Comparison of ENCODE assay signal across 8 cellular contexts in the genomic region with DNA sequence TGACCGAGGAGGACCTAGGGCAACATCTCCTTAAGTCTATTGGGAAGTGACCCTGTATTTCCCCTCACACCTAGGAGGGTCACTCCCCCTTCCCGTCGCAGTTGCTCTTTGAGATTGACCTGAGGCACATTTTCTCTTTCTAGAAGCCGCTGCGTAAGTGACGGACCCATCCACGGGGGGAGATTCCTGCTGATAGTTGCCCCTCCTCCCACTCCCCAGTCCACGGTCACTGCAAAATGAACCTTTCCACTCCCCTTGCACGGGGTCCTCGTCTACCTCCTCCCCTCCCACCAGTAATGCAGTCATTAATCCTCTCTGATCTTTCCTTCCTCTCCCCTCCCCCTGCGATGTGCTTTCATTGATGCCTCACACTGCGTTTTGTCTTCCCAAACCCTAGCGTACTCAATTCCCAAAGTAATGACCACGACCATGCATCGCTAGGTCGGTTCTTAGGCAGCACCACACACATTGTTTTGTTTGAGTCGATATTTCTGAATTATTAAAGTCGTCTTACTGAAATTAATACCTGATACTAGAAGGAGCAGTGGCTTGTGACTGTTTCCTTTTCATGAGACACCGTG. TPM values are rescaled to one million over a fixed set of nuclear protein-coding genes. Genes with fewer than 3 reads are reported as not detected.
DNase-seq lines count a peak whose midpoint lies in the region; ATAC-seq and TF ChIP-seq lines count a peak whose summit lies in the region.

No MANE protein-coding gene starts in this region.

- peak overlapping the region; percentile 97 for H2AFZ ChIP-seq in GM23248

- H3K4me2 ChIP-seq in GM23248 (ENCODE audit: unreplicated experiment): peak overlapping the region; percentile 99

- H3K9me2 ChIP-seq in GM23248 (ENCODE audit: insufficient read depth): no peaks in the 10 kb centered on the region; the same call in 1 of the 2 replicates

- H3K27me3 Mint-ChIP-seq in T-helper 17 cell (no peaks in the 10 kb centered on the region), chondrocyte (ENCODE audit: low read depth) (no peaks in the 10 kb centered on the region)

- H3K79me2 ChIP-seq in GM23248 (ENCODE audit: insufficient read depth): peaks cover 55% of the 10 kb centered on the region

- no peak for TF ChIP-seq CTCF in GM12865 (IDR thresholded peaks at IDR 0.05; ENCODE audit: insufficient read depth, low read depth, low read length, missing control alignments)
- no peak for TF ChIP-seq CTCF in chondrocyte (IDR thresholded peaks at IDR 0.05)

- no peaks in the 10 kb centered on the region for H3K36me3 ChIP-seq in GM23248 (ENCODE audit: low read depth)

- WGBS in GM23248 (ENCODE audit: low coverage in 1 of 2, low lambda C conversion rate in 2 of 2, missing lambda C conversion rate in 2 of 2), 2 experiments: 0 to 2% methylated on average over 19 of the region's 19 CpGs

- H4K20me1 ChIP-seq in GM23248 (ENCODE audit: insufficient read depth): no peaks in the 10 kb centered on the region

- peaks cover 6% of the 10 kb centered on the region; the same call in 1 of the 2 replicates for H3F3A ChIP-seq in GM23248 (ENCODE audit: insufficient read depth)

- peak; percentile 54 for DNase-seq in GM12865 (ENCODE audit: low read depth)
- DNase-seq in GM23248: peak; percentile 59
- DNase-seq in Jurkat, Clone E6-1 (ENCODE audit: low read depth, low spot score): no peak
- peak in 2 of 3 donors; percentile 15 to 18 for DNase-seq in T-helper 17 cell
- DNase-seq in chondrocyte (ENCODE audit: low spot score): no peak
- DNase-seq in kidney tubule cell (ENCODE audit: low spot score): peak; percentile 46
- DNase-seq in stimulated activated CD4-positive, alpha-beta T cell treated with anti-CD3 and anti-CD28 coated beads, Interleukin-2, amount 100 ng/mL, for 4 hours (ENCODE audit: low read depth): peak; percentile 12
- no peak for DNase-seq in NCI-H1930 (lab: John Stamatoyannopoulos, UW)

- in situ Hi-C loops in GM23248 (cut with MboI): no loop called here

- H3K9ac ChIP-seq in GM23248: peak overlapping the region; percentile 88

- H3K9me3 ChIP-seq in GM23248 (ENCODE audit: low read depth) (no peaks in the 10 kb centered on the region), T-helper 17 cell (ENCODE audit: control insufficient read depth, low read length, poor library complexity, severe bottlenecking) (no peaks in the 10 kb centered on the region)

- peak; percentile 16 for ATAC-seq in T-helper 17 cell

- H3K4me1 Mint-ChIP-seq in T-helper 17 cell (peaks cover 28% of the 10 kb centered on the region), chondrocyte (ENCODE audit: low read depth) (peaks cover 43% of the 10 kb centered on the region)

- no peaks in the 10 kb centered on the region for H3K9me3 Mint-ChIP-seq in chondrocyte (ENCODE audit: low read depth)

- peaks cover 25% of the 10 kb centered on the region for H3K4me1 ChIP-seq in GM23248 (ENCODE audit: insufficient read depth)

- peak overlapping the region; percentile 98 for H3K27ac Mint-ChIP-seq in T-helper 17 cell
- peak overlapping the region; percentile 97 for H3K27ac Mint-ChIP-seq in chondrocyte (ENCODE audit: unreplicated experiment)

- H3K27ac ChIP-seq in GM23248: peak overlapping the region; percentile 88

- no peaks in the 10 kb centered on the region for H3K27me3 ChIP-seq in GM23248 (replicated peaks; ENCODE audit: insufficient read depth)

- peaks cover 3% of the 10 kb centered on the region for H3K36me3 Mint-ChIP-seq in T-helper 17 cell (ENCODE audit: low read depth)
- no peaks in the 10 kb centered on the region for H3K36me3 Mint-ChIP-seq in chondrocyte (ENCODE audit: low read depth)

- peak overlapping the region; percentile 94 for H3K4me3 ChIP-seq in GM12865 (ENCODE audit: low read depth, low read length)
- peak overlapping the region; percentile 96 for H3K4me3 ChIP-seq in GM23248
- H3K4me3 ChIP-seq in Jurkat, Clone E6-1 (ENCODE audit: low read length): peak overlapping the region; percentile 96

- H3K4me3 Mint-ChIP-seq in T-helper 17 cell: peak overlapping the region; percentile 100
- H3K4me3 Mint-ChIP-seq in chondrocyte (ENCODE audit: unreplicated experiment): peak overlapping the region; percentile 84

RNA-seq across cellular contexts. Expression of gene ETNK1, which starts 0.8 kb away (rescaled TPM):
- 22.9 and 34.0 TPM in 2 replicates for total RNA-seq in GM23248 (2014; rRNA removed; shearing (Covaris generic))
- 12.6 and 20.0 TPM in 2 replicates for polyA plus RNA-seq in GM23248 (2016; fragmentation: Nextera tagmentation; extraction: Ambion mirVana)
- polyA plus RNA-seq in Jurkat, Clone E6-1 (2012; ENCODE audit: insufficient read depth, insufficient read length): 25.8 TPM
- 10 to 100 TPM; 52.0 to 52.9 TPM for total RNA-seq in T-helper 17 cell
- total RNA-seq in chondrocyte: 30.8 to 37.5 TPM (median 32.8 TPM) in 3 replicates

Comparison
In these comparisons a context has a peak if more than half of its experiments do, and no peak if none do; other contexts are left out.
1. DNase-seq: peak in GM12865 (single experiment), GM23248 (single experiment), T-helper 17 cell (2 of 3), kidney tubule cell (single experiment) and stimulated activated CD4-positive, alpha-beta T cell treated with anti-CD3 and anti-CD28 coated beads, Interleukin-2, amount 100 ng/mL, for 4 hours (single experiment); none in Jurkat, Clone E6-1 (single experiment), chondrocyte (single experiment) and NCI-H1930 (0 of 2).
2. Peak in every context shown above with its lines, with median percentiles within 50 percentile points of each other: H3K4me3 ChIP-seq.